Comparison of ENCODE assay signal across 1 cellular context in genomic region chr21:38120984-38121855, GRCh38.
TF ChIP-seq lines count a peak whose summit lies in the region.

No MANE protein-coding gene starts in this region.

TF ChIP-seq in K562, 482 proteins besides CTCF, POLR2A, EP300 and RAD21 (continued from another document and continues in another):
- TF ChIP-seq, protein P1, sequence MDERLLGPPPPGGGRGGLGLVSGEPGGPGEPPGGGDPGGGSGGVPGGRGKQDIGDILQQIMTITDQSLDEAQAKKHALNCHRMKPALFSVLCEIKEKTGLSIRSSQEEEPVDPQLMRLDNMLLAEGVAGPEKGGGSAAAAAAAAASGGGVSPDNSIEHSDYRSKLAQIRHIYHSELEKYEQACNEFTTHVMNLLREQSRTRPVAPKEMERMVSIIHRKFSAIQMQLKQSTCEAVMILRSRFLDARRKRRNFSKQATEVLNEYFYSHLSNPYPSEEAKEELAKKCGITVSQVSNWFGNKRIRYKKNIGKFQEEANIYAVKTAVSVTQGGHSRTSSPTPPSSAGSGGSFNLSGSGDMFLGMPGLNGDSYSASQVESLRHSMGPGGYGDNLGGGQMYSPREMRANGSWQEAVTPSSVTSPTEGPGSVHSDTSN (CRISPR knock-in tag; IDR thresholded peaks at IDR 0.05; ENCODE audit: low read depth) = peak; percentile 68
- TF ChIP-seq, protein P1 (tag; conservative IDR thresholded peaks at IDR 0.05; ENCODE audit: low read depth) = peak; percentile 98
- TF ChIP-seq ZNF444 (CRISPR knock-in tag; IDR thresholded peaks at IDR 0.05) (no peak), KAT7 (CRISPR knock-in tag; IDR thresholded peaks at IDR 0.05; ENCODE audit: borderline replicate concordance) (peak; percentile 92), PYGO2 (tag; IDR thresholded peaks at IDR 0.05) (no peak), U2AF1 (optimal IDR thresholded peaks at IDR 0.05; ENCODE audit: low read depth, low read length) (no peak), HDGF (IDR thresholded peaks at IDR 0.05) (no peak; the same call in 1 of the 2 replicates), EHMT2 (IDR thresholded peaks at IDR 0.05) (peak; percentile 91), TFAM (CRISPR knock-in tag; conservative IDR thresholded peaks at IDR 0.05) (no peak), MBD2 (IDR thresholded peaks at IDR 0.05; ENCODE audit: borderline replicate concordance, low read depth) (peak; percentile 85), NFIC (IDR thresholded peaks at IDR 0.05) (peak; percentile 14; the same call in 1 of the 2 replicates), SRSF7 (optimal IDR thresholded peaks at IDR 0.05; ENCODE audit: low read depth, low read length) (no peak), HNRNPLL (IDR thresholded peaks at IDR 0.05; ENCODE audit: low read depth, low read length, poor library complexity, severe bottlenecking) (peak; percentile 45), MIER1 (IDR thresholded peaks at IDR 0.05; ENCODE audit: low read depth) (peak; percentile 27; the same call in 1 of the 2 replicates), YY1 (IDR thresholded peaks at IDR 0.05; ENCODE audit: borderline replicate concordance in 1 of 3, control insufficient read depth in 1 of 3, extremely low read depth in 1 of 3, insufficient read depth in 3 of 3, insufficient read length in 1 of 3, insufficient replicate concordance in 2 of 3, low read depth in 1 of 3, low read length in 2 of 3) (peak; percentile 77 to 92 (median 88)), ZNF24 (IDR thresholded peaks at IDR 0.05) (peak; percentile 10; the same call in 1 of the 2 replicates), DPF2 (IDR thresholded peaks at IDR 0.05) (peak; percentile 55; the same call in 1 of the 2 replicates), CREM (IDR thresholded peaks at IDR 0.05; ENCODE audit: low read depth) (peak; percentile 97), ZNF146 (CRISPR knock-in tag; IDR thresholded peaks at IDR 0.05; ENCODE audit: unreplicated experiment) (no peak), PKNOX1 (IDR thresholded peaks at IDR 0.05) (peak; percentile 99), CHD1 (IDR thresholded peaks at IDR 0.05; ENCODE audit: low read length) (peak; percentile 96), ASH1L (IDR thresholded peaks at IDR 0.05; ENCODE audit: borderline replicate concordance, low read depth, partially characterized antibody) (peak; percentile 75), NUFIP1 (IDR thresholded peaks at IDR 0.05; ENCODE audit: partially characterized antibody) (no peak), ETV1 (tag; conservative IDR thresholded peaks at IDR 0.05; ENCODE audit: low read depth) (peak; percentile 94), GTF2B (IDR thresholded peaks at IDR 0.05; ENCODE audit: extremely low read depth, insufficient read length) (peak; percentile 66), ZNF3 (CRISPR knock-in tag; IDR thresholded peaks at IDR 0.05) (no peak), LARP7 (IDR thresholded peaks at IDR 0.05) (0 out of 2 replicates have a peak, but pooled peaks have one; percentile 39), ZFP1 (CRISPR knock-in tag; IDR thresholded peaks at IDR 0.05) (no peak), ZNF583 (CRISPR knock-in tag; IDR thresholded peaks at IDR 0.05) (no peak), ZNF431 (CRISPR knock-in tag; IDR thresholded peaks at IDR 0.05) (0 out of 2 replicates have a peak, but pooled peaks have one; percentile 18), STAT5B (CRISPR knock-in tag; IDR thresholded peaks at IDR 0.05) (no peak), HBP1 (CRISPR knock-in tag; IDR thresholded peaks at IDR 0.05) (peak; percentile 54; the same call in 1 of the 2 replicates), POLR2B (IDR thresholded peaks at IDR 0.05; ENCODE audit: low read depth, partially characterized antibody) (peak; percentile 99), TBP (optimal IDR thresholded peaks at IDR 0.05; ENCODE audit: low read depth, low read length) (peak; percentile 96), SRF (CRISPR knock-in tag; IDR thresholded peaks at IDR 0.05) (0 out of 4 replicates have a peak, but pooled peaks of 1 of the 2 experiments have one; percentile 15), RBM15 (IDR thresholded peaks at IDR 0.05; ENCODE audit: insufficient read depth, low read length) (no peak), ZNF224 (CRISPR knock-in tag; IDR thresholded peaks at IDR 0.05) (0 out of 2 replicates have a peak, but pooled peaks have one; percentile 40), DMBX1 (CRISPR knock-in tag; IDR thresholded peaks at IDR 0.05; ENCODE audit: borderline replicate concordance) (peak; percentile 57; the same call in 1 of the 2 replicates), HCFC1 (IDR thresholded peaks at IDR 0.05; ENCODE audit: low read depth, low read length) (peak; percentile 40), CTBP1 (IDR thresholded peaks at IDR 0.05; ENCODE audit: borderline replicate concordance) (peak; percentile 65), C11orf30 (IDR thresholded peaks at IDR 0.05; ENCODE audit: low read depth) (peak; percentile 84)
- TF ChIP-seq, protein P2, sequence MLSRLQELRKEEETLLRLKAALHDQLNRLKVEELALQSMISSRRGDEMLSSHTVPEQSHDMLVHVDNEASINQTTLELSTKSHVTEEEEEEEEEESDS (CRISPR knock-in tag; IDR thresholded peaks at IDR 0.05) = no peak
- TF ChIP-seq, protein P3, sequence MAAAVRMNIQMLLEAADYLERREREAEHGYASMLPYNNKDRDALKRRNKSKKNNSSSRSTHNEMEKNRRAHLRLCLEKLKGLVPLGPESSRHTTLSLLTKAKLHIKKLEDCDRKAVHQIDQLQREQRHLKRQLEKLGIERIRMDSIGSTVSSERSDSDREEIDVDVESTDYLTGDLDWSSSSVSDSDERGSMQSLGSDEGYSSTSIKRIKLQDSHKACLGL (CRISPR knock-in tag; IDR thresholded peaks at IDR 0.05; ENCODE audit: borderline replicate concordance, poor library complexity, severe bottlenecking) = no peak
- TF ChIP-seq, protein P4, sequence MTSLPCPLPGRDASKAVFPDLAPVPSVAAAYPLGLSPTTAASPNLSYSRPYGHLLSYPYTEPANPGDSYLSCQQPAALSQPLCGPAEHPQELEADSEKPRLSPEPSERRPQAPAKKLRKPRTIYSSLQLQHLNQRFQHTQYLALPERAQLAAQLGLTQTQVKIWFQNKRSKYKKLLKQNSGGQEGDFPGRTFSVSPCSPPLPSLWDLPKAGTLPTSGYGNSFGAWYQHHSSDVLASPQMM (CRISPR knock-in tag; IDR thresholded peaks at IDR 0.05) = no peak
- TF ChIP-seq, protein P5, sequence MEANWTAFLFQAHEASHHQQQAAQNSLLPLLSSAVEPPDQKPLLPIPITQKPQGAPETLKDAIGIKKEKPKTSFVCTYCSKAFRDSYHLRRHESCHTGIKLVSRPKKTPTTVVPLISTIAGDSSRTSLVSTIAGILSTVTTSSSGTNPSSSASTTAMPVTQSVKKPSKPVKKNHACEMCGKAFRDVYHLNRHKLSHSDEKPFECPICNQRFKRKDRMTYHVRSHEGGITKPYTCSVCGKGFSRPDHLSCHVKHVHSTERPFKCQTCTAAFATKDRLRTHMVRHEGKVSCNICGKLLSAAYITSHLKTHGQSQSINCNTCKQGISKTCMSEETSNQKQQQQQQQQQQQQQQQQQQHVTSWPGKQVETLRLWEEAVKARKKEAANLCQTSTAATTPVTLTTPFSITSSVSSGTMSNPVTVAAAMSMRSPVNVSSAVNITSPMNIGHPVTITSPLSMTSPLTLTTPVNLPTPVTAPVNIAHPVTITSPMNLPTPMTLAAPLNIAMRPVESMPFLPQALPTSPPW (CRISPR knock-in tag; IDR thresholded peaks at IDR 0.05) = peak; percentile 77
- TF ChIP-seq, protein P6, sequence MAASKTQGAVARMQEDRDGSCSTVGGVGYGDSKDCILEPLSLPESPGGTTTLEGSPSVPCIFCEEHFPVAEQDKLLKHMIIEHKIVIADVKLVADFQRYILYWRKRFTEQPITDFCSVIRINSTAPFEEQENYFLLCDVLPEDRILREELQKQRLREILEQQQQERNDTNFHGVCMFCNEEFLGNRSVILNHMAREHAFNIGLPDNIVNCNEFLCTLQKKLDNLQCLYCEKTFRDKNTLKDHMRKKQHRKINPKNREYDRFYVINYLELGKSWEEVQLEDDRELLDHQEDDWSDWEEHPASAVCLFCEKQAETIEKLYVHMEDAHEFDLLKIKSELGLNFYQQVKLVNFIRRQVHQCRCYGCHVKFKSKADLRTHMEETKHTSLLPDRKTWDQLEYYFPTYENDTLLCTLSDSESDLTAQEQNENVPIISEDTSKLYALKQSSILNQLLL (CRISPR knock-in tag; IDR thresholded peaks at IDR 0.05; ENCODE audit: borderline replicate concordance) = no peak
- TF ChIP-seq, protein P7, sequence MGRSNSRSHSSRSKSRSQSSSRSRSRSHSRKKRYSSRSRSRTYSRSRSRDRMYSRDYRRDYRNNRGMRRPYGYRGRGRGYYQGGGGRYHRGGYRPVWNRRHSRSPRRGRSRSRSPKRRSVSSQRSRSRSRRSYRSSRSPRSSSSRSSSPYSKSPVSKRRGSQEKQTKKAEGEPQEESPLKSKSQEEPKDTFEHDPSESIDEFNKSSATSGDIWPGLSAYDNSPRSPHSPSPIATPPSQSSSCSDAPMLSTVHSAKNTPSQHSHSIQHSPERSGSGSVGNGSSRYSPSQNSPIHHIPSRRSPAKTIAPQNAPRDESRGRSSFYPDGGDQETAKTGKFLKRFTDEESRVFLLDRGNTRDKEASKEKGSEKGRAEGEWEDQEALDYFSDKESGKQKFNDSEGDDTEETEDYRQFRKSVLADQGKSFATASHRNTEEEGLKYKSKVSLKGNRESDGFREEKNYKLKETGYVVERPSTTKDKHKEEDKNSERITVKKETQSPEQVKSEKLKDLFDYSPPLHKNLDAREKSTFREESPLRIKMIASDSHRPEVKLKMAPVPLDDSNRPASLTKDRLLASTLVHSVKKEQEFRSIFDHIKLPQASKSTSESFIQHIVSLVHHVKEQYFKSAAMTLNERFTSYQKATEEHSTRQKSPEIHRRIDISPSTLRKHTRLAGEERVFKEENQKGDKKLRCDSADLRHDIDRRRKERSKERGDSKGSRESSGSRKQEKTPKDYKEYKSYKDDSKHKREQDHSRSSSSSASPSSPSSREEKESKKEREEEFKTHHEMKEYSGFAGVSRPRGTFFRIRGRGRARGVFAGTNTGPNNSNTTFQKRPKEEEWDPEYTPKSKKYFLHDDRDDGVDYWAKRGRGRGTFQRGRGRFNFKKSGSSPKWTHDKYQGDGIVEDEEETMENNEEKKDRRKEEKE (IDR thresholded peaks at IDR 0.05; ENCODE audit: borderline replicate concordance in 1 of 2, control insufficient read depth in 1 of 2, low read depth in 2 of 2, low read length in 1 of 2) = no peak
- TF ChIP-seq, protein P8, sequence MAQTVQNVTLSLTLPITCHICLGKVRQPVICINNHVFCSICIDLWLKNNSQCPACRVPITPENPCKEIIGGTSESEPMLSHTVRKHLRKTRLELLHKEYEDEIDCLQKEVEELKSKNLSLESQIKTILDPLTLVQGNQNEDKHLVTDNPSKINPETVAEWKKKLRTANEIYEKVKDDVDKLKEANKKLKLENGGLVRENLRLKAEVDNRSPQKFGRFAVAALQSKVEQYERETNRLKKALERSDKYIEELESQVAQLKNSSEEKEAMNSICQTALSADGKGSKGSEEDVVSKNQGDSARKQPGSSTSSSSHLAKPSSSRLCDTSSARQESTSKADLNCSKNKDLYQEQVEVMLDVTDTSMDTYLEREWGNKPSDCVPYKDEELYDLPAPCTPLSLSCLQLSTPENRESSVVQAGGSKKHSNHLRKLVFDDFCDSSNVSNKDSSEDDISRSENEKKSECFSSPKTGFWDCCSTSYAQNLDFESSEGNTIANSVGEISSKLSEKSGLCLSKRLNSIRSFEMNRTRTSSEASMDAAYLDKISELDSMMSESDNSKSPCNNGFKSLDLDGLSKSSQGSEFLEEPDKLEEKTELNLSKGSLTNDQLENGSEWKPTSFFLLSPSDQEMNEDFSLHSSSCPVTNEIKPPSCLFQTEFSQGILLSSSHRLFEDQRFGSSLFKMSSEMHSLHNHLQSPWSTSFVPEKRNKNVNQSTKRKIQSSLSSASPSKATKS (CRISPR knock-in tag; IDR thresholded peaks at IDR 0.05) = no peak
